In genomic region chr3:189186093-189186492, GRCh38 we compare ENCODE assay signal across 15 cellular contexts. TPM values are rescaled to one million over a fixed set of nuclear protein-coding genes. Genes with fewer than 3 reads are reported as not detected.
DNase-seq lines count a peak whose midpoint lies in the region; ATAC-seq and TF ChIP-seq lines count a peak whose summit lies in the region.
"Had no signal": no experiment of that assay in that cellular context is flagged by ENCODE, and none has a peak within 500 bp of the region (broad histone marks: within the 10 kb centered on the region; RNA-seq: fewer than 3 reads in every experiment).

No MANE protein-coding gene starts in this region.

- no peaks in the 10 kb centered on the region for H3K9me3 ChIP-seq in osteoblast (ENCODE audit: low read depth, low read length)

- no peaks in the 10 kb centered on the region for H4K20me1 ChIP-seq in osteoblast (ENCODE audit: insufficient read depth, low read length)

- DNase-seq in AG08396 (ENCODE audit: low spot score) (peak; percentile 22), NCI-H2196 treated with DMSO at 0.1 percent for 48 hours (lab: John Stamatoyannopoulos, UW; ENCODE audit: unreplicated experiment) (peak; percentile 32), glomerular visceral epithelial cell (ENCODE audit: extremely low spot score) (peak; percentile 16), osteoblast (ENCODE audit: insufficient read length, low spot score, missing footprints) (no peak), NCI-H524 treated with DMSO at 0.1 percent for 48 hours (lab: John Stamatoyannopoulos, UW) (no peak)
- no peak for DNase-seq in activated CD4-positive, CD25-positive, alpha-beta regulatory T cell (lab: John Stamatoyannopoulos, UW)
- DNase-seq: activated CD4-positive, alpha-beta T cell treated with anti-CD3 and anti-CD28 coated beads, Interleukin-2, amount 50 U/mL, for 4 hours; effector memory CD8-positive, alpha-beta T cell; left colon; NCI-H2081; substantia nigra had no signal

- no peaks in the 10 kb centered on the region for H3K79me2 ChIP-seq in osteoblast (ENCODE audit: insufficient read depth, low read length)

- peak overlapping the region; percentile 34 for H3K4me2 ChIP-seq in osteoblast (ENCODE audit: insufficient read depth, low read length)
- H3K4me2 ChIP-seq: smooth muscle cell had no signal

- ATAC-seq in HG03354 (IDR thresholded peaks at IDR 0.05; ENCODE audit: poor library complexity, severe bottlenecking, unreplicated experiment) (no peak), GM21825 (IDR thresholded peaks at IDR 0.05; ENCODE audit: unreplicated experiment) (no peak)
- ATAC-seq: effector memory CD8-positive, alpha-beta T cell; HCT116; left colon had no signal

- no peak overlapping the region for H3K27ac ChIP-seq in osteoblast (ENCODE audit: low read depth, low read length)

- no peak for TF ChIP-seq CTCF in osteoblast (IDR thresholded peaks at IDR 0.05; ENCODE audit: extremely low read depth, low read depth, low read length)

- no peaks in the 10 kb centered on the region for H3K36me3 ChIP-seq in osteoblast (ENCODE audit: insufficient read depth, low read length)

- H2AFZ ChIP-seq in osteoblast (ENCODE audit: low read length), result no peak overlapping the region

- H3K4me1 ChIP-seq in osteoblast (ENCODE audit: insufficient read depth, low read length), result peaks cover 3% of the 10 kb centered on the region

- H3K4me3 ChIP-seq in osteoblast (ENCODE audit: insufficient read depth, low read length), result no peak overlapping the region
- H3K4me3 ChIP-seq: smooth muscle cell had no signal

- H3K27me3 ChIP-seq in osteoblast (ENCODE audit: insufficient read depth, low read length), result no peaks in the 10 kb centered on the region

RNA-seq across cellular contexts. Expression of gene TPRG1, which starts 14.3 kb away (rescaled TPM):
- total RNA-seq in osteoblast, result 3.5 and 6.5 TPM in 2 replicates

Comparison
In these comparisons a context has a peak if more than half of its experiments do, and no peak if none do; other contexts are left out.
1. DNase-seq: peak in AG08396 (single experiment), NCI-H2196 treated with DMSO at 0.1 percent for 48 hours (single experiment) and glomerular visceral epithelial cell (single experiment); none in osteoblast (single experiment), activated CD4-positive, CD25-positive, alpha-beta regulatory T cell (0 of 4) and NCI-H524 treated with DMSO at 0.1 percent for 48 hours (single experiment).